Comparison of ENCODE assay signal across 1 cellular context in genomic region chr9:137218754-137219271, GRCh38.
TF ChIP-seq lines count a peak whose summit lies in the region.

No MANE protein-coding gene starts in this region.

TF ChIP-seq in HepG2, 621 proteins besides CTCF, POLR2A, EP300 and RAD21 (continued from another document and continues in another):
- no peak for TF ChIP-seq BCLAF1 (IDR thresholded peaks at IDR 0.05)
- TF ChIP-seq ZBTB25 (CRISPR knock-in tag; IDR thresholded peaks at IDR 0.05) = peak; percentile 49; the same call in 1 of the 2 replicates
- no peak for TF ChIP-seq ZNF644 (CRISPR knock-in tag; IDR thresholded peaks at IDR 0.05; ENCODE audit: low read depth)
- peak; percentile 77 for TF ChIP-seq ZNF501 (CRISPR knock-in tag; IDR thresholded peaks at IDR 0.05)
- no peak for TF ChIP-seq CAMTA2 (CRISPR knock-in tag; IDR thresholded peaks at IDR 0.05; ENCODE audit: borderline replicate concordance)
- TF ChIP-seq YY1 (IDR thresholded peaks at IDR 0.05; ENCODE audit: insufficient read depth, insufficient replicate concordance, low read depth, low read length) = no peak
- TF ChIP-seq RBM22 (optimal IDR thresholded peaks at IDR 0.05; ENCODE audit: low read length) = peak; percentile 28
- 0 out of 2 replicates have a peak, but pooled peaks have one; percentile 30 for TF ChIP-seq HIVEP1 (CRISPR knock-in tag; IDR thresholded peaks at IDR 0.05)
- peak; percentile 41; the same call in 1 of the 2 replicates for TF ChIP-seq GABPB1 (CRISPR knock-in tag; IDR thresholded peaks at IDR 0.05)
- TF ChIP-seq ZNF841 (CRISPR knock-in tag; IDR thresholded peaks at IDR 0.05; ENCODE audit: borderline replicate concordance) = no peak
- peak; percentile 37; the same call in 1 of the 2 replicates for TF ChIP-seq ZNF292 (CRISPR knock-in tag; IDR thresholded peaks at IDR 0.05; ENCODE audit: borderline replicate concordance, low read depth)
- TF ChIP-seq ZNF558 (CRISPR knock-in tag; IDR thresholded peaks at IDR 0.05; ENCODE audit: borderline replicate concordance) = no peak
- TF ChIP-seq ZBTB26 (CRISPR knock-in tag; IDR thresholded peaks at IDR 0.05; ENCODE audit: borderline replicate concordance) = no peak
- peak; percentile 31 for TF ChIP-seq HNRNPLL (IDR thresholded peaks at IDR 0.05; ENCODE audit: low read depth, low read length, poor library complexity, severe bottlenecking)
- TF ChIP-seq HNF1B (CRISPR knock-in tag; IDR thresholded peaks at IDR 0.05) = 0 out of 2 replicates have a peak, but pooled peaks have one; percentile 48
- TF ChIP-seq AGO1 (IDR thresholded peaks at IDR 0.05; ENCODE audit: low read depth, low read length, poor library complexity, severe bottlenecking) = peak; percentile 30
- peak; percentile 80; the same call in 1 of the 2 replicates for TF ChIP-seq RXRA (CRISPR knock-in tag; IDR thresholded peaks at IDR 0.05)
- peak; percentile 45; the same call in 1 of the 2 replicates for TF ChIP-seq HOXA3 (CRISPR knock-in tag; IDR thresholded peaks at IDR 0.05)
- TF ChIP-seq TFAP4 (IDR thresholded peaks at IDR 0.05; ENCODE audit: borderline replicate concordance, low read depth) = peak; percentile 98
- TF ChIP-seq, protein P1, sequence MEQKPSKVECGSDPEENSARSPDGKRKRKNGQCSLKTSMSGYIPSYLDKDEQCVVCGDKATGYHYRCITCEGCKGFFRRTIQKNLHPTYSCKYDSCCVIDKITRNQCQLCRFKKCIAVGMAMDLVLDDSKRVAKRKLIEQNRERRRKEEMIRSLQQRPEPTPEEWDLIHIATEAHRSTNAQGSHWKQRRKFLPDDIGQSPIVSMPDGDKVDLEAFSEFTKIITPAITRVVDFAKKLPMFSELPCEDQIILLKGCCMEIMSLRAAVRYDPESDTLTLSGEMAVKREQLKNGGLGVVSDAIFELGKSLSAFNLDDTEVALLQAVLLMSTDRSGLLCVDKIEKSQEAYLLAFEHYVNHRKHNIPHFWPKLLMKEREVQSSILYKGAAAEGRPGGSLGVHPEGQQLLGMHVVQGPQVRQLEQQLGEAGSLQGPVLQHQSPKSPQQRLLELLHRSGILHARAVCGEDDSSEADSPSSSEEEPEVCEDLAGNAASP (CRISPR knock-in tag; IDR thresholded peaks at IDR 0.05; ENCODE audit: borderline replicate concordance) = peak; percentile 71; the same call in 1 of the 2 replicates
- no peak for TF ChIP-seq AFF4 (CRISPR knock-in tag; IDR thresholded peaks at IDR 0.05)
- no peak for TF ChIP-seq DNMT3B (CRISPR knock-in tag; conservative IDR thresholded peaks at IDR 0.05)
- TF ChIP-seq, protein P2, sequence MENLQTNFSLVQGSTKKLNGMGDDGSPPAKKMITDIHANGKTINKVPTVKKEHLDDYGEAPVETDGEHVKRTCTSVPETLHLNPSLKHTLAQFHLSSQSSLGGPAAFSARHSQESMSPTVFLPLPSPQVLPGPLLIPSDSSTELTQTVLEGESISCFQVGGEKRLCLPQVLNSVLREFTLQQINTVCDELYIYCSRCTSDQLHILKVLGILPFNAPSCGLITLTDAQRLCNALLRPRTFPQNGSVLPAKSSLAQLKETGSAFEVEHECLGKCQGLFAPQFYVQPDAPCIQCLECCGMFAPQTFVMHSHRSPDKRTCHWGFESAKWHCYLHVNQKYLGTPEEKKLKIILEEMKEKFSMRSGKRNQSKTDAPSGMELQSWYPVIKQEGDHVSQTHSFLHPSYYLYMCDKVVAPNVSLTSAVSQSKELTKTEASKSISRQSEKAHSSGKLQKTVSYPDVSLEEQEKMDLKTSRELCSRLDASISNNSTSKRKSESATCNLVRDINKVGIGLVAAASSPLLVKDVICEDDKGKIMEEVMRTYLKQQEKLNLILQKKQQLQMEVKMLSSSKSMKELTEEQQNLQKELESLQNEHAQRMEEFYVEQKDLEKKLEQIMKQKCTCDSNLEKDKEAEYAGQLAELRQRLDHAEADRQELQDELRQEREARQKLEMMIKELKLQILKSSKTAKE (CRISPR knock-in tag; IDR thresholded peaks at IDR 0.05; ENCODE audit: borderline replicate concordance) = peak; percentile 88
- TF ChIP-seq ZNF891 (CRISPR knock-in tag; IDR thresholded peaks at IDR 0.05) = peak; percentile 87
- TF ChIP-seq FOXC1 (CRISPR knock-in tag; IDR thresholded peaks at IDR 0.05; ENCODE audit: borderline replicate concordance) = 0 out of 2 replicates have a peak, but pooled peaks have one; percentile 26
- TF ChIP-seq, protein P3, sequence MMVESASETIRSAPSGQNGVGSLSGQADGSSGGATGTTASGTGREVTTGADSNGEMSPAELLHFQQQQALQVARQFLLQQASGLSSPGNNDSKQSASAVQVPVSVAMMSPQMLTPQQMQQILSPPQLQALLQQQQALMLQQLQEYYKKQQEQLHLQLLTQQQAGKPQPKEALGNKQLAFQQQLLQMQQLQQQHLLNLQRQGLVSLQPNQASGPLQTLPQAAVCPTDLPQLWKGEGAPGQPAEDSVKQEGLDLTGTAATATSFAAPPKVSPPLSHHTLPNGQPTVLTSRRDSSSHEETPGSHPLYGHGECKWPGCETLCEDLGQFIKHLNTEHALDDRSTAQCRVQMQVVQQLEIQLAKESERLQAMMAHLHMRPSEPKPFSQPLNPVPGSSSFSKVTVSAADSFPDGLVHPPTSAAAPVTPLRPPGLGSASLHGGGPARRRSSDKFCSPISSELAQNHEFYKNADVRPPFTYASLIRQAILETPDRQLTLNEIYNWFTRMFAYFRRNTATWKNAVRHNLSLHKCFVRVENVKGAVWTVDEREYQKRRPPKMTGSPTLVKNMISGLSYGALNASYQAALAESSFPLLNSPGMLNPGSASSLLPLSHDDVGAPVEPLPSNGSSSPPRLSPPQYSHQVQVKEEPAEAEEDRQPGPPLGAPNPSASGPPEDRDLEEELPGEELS (CRISPR knock-in tag; IDR thresholded peaks at IDR 0.05) = peak; percentile 69; the same call in 1 of the 2 replicates
- TF ChIP-seq ZNF546 (CRISPR knock-in tag; conservative IDR thresholded peaks at IDR 0.05) = 0 out of 2 replicates have a peak, but pooled peaks have one; percentile 60
- TF ChIP-seq, protein P4, sequence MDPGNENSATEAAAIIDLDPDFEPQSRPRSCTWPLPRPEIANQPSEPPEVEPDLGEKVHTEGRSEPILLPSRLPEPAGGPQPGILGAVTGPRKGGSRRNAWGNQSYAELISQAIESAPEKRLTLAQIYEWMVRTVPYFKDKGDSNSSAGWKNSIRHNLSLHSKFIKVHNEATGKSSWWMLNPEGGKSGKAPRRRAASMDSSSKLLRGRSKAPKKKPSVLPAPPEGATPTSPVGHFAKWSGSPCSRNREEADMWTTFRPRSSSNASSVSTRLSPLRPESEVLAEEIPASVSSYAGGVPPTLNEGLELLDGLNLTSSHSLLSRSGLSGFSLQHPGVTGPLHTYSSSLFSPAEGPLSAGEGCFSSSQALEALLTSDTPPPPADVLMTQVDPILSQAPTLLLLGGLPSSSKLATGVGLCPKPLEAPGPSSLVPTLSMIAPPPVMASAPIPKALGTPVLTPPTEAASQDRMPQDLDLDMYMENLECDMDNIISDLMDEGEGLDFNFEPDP (CRISPR knock-in tag; conservative IDR thresholded peaks at IDR 0.05) = no peak
